Comparison of ENCODE assay signal across 12 cellular contexts in the genomic region with DNA sequence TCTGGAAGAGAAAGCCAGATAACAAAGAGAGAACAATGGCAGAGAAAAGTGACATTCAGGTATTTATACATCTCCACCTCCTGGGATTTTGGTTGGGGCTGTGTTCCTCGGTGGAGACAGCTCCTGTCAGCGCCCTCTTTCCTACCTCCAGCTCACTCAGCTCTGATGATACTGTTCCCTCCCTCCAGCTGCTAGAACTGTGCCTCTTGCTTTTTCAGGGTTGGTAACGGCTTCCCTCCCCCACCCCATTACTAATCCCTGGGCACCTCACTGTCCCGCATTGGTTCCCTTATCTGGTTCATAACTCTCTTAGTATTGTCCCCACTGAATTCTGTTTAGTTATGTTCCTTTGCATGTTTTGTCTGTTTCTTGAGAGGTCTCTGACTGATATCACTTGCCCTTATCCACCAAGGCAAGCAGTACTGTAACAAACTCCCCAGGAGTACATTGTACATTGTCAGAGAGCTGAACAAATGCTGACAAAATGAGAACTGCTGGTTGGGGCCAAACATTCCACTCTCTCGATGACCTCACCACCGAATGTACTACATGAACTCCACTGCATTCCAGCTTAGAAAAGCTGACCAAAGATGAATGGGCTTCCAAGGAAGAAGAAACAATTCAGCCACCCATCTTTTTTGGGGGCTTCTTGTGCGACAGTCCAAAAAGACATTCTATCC. TPM values are rescaled to one million over a fixed set of nuclear protein-coding genes. Genes with fewer than 3 reads are reported as not detected.
A peak's percentile ranks its signal among the peaks of the same experiment; 100 is the strongest.
DNase-seq lines count a peak whose midpoint lies in the region; ATAC-seq, FAIRE-seq and TF ChIP-seq lines count a peak whose summit lies in the region.
"Had no signal": no experiment of that assay in that cellular context is flagged by ENCODE, and none has a peak within 500 bp of the region (broad histone marks: within the 10 kb centered on the region; RNA-seq: fewer than 3 reads in every experiment).

No MANE protein-coding gene starts in this region.

- H3K9me3 Mint-ChIP-seq in Calu3 (ENCODE audit: low read depth, unreplicated experiment), result no peaks in the 10 kb centered on the region
- H3K9me3 Mint-ChIP-seq: CD8-positive, alpha-beta T cell; IgD-negative memory B cell had no signal

- peaks cover 12% of the 10 kb centered on the region for H3K4me1 Mint-ChIP-seq in Calu3 (ENCODE audit: low read depth, unreplicated experiment)

- H3K27me3 ChIP-seq in heart right ventricle (peaks cover 0 to 19% (median 0%) of the 10 kb centered on the region in 7 donors), rectal smooth muscle tissue (ENCODE audit: control insufficient read depth, insufficient read depth, low read length) (no peaks in the 10 kb centered on the region)

- no peak overlapping the region for H3K9ac ChIP-seq in rectal smooth muscle tissue (ENCODE audit: low read length)

- H3K4me1 ChIP-seq in heart right ventricle (peaks cover 0 to 44% (median 22%) of the 10 kb centered on the region in 9 donors), rectal smooth muscle tissue (ENCODE audit: control insufficient read depth, insufficient read depth, low read length) (peaks cover 6% of the 10 kb centered on the region)

- peak; percentile 40 to 85 (median 65) for ATAC-seq in heart right ventricle
- no peak for ATAC-seq in HG02840 (IDR thresholded peaks at IDR 0.05; ENCODE audit: low FRiP score, unreplicated experiment)
- ATAC-seq: CD8-positive, alpha-beta T cell; Panc1 had no signal

- peaks cover 56% of the 10 kb centered on the region for H3K27me3 Mint-ChIP-seq in Calu3 (ENCODE audit: unreplicated experiment)

- H3K27ac Mint-ChIP-seq in Calu3 (ENCODE audit: unreplicated experiment), result no peak overlapping the region
- H3K27ac Mint-ChIP-seq: CD8-positive, alpha-beta T cell had no signal

- peaks cover 5% of the 10 kb centered on the region for H3K36me3 Mint-ChIP-seq in Calu3 (ENCODE audit: insufficient read depth, unreplicated experiment)
- H3K36me3 Mint-ChIP-seq: CD8-positive, alpha-beta T cell had no signal

- FAIRE-seq in GM19239 (lab: Jason Lieb, UNC), result no peak

- intact Hi-C loops in heart right ventricle (cut with DNase I), result loop anchor here in 1 of 10 donors (10.0 kb wide), 1 partner anchor 895 kb away; no protein-coding TSS in a partner anchor
- intact Hi-C loops in Calu3 (cut with micrococcal nuclease; ENCODE audit: unreplicated experiment), result no loop called here

- H3K9me3 ChIP-seq in heart right ventricle, result no peaks in the 10 kb centered on the region
- H3K9me3 ChIP-seq: neutrophil had no signal

- H3K36me3 ChIP-seq in heart right ventricle (no peaks in the 10 kb centered on the region), rectal smooth muscle tissue (ENCODE audit: control insufficient read depth, insufficient read depth, low read length) (no peaks in the 10 kb centered on the region)
- H3K36me3 ChIP-seq: neutrophil had no signal

- DNase-seq in ELF-1 (ENCODE audit: low read depth, low spot score) (peak; percentile 17), amniotic epithelial cell (ENCODE audit: low read depth) (peak; percentile 91), heart right ventricle (no peak), Calu3 (no peak), retina (no peak), GM19239 (ENCODE audit: insufficient read length, low spot score) (no peak)
- DNase-seq: CD8-positive, alpha-beta T cell had no signal

- no peak overlapping the region for H3K4me3 ChIP-seq in heart right ventricle
- no peak overlapping the region for H3K4me3 ChIP-seq in rectal smooth muscle tissue (ENCODE audit: low read length)

- BruUV-seq in Calu3 (replicated peaks; lab: Mats Ljungman, UMichigan), result no TSS peak

- 30 to 46% methylated on average over 7 of the region's 7 CpGs for WGBS in heart right ventricle, 2 donors

- CTCF ChIA-PET in Calu3 (lab: Charles Lee), result no interaction called here

- no peak overlapping the region for H3K4me3 Mint-ChIP-seq in Calu3 (ENCODE audit: low read depth, unreplicated experiment)
- H3K4me3 Mint-ChIP-seq: CD8-positive, alpha-beta T cell had no signal

- TF ChIP-seq CTCF in heart right ventricle (IDR thresholded peaks at IDR 0.05) (no peak), Calu3 (IDR thresholded peaks at IDR 0.05; ENCODE audit: unreplicated experiment) (no peak)

- H3K27ac ChIP-seq in heart right ventricle (peak overlapping the region in 4 of 10 donors; percentile 29 to 60 (median 48)), rectal smooth muscle tissue (ENCODE audit: low read depth, low read length) (peak overlapping the region; percentile 6)
- H3K27ac ChIP-seq: neutrophil had no signal

RNA-seq across cellular contexts. Expression of a gene that starts 5.7 kb away (rescaled TPM):
- total RNA-seq in heart right ventricle (10 to 100 TPM; 43.4 to 72.5 (median 59.5) TPM), Calu3 (2022) (24.3 and 27.8 TPM in 2 replicates)
- 10 to 100 TPM; 21.9 to 31.2 TPM for polyA plus RNA-seq in heart right ventricle

RNA-seq across cellular contexts. Expression of a gene that starts 43.8 kb away (rescaled TPM):
- total RNA-seq in heart right ventricle (1,000 to 10,000 TPM in 3 of 10 donors, 100 to 1,000 TPM in 7; 676 to 1,261 (median 764) TPM), Calu3 (2022) (1,185 and 1,281 TPM in 2 replicates)
- 100 to 1,000 TPM; 120 to 758 TPM for polyA plus RNA-seq in heart right ventricle

Comparison
In these comparisons a context has a peak if more than half of its experiments do, and no peak if none do; other contexts are left out.
1. DNase-seq: peak in ELF-1 (single experiment) and amniotic epithelial cell (single experiment); none in heart right ventricle (0 of 2), Calu3 (single experiment), retina (single experiment) and GM19239 (single experiment).